In the genomic region with DNA sequence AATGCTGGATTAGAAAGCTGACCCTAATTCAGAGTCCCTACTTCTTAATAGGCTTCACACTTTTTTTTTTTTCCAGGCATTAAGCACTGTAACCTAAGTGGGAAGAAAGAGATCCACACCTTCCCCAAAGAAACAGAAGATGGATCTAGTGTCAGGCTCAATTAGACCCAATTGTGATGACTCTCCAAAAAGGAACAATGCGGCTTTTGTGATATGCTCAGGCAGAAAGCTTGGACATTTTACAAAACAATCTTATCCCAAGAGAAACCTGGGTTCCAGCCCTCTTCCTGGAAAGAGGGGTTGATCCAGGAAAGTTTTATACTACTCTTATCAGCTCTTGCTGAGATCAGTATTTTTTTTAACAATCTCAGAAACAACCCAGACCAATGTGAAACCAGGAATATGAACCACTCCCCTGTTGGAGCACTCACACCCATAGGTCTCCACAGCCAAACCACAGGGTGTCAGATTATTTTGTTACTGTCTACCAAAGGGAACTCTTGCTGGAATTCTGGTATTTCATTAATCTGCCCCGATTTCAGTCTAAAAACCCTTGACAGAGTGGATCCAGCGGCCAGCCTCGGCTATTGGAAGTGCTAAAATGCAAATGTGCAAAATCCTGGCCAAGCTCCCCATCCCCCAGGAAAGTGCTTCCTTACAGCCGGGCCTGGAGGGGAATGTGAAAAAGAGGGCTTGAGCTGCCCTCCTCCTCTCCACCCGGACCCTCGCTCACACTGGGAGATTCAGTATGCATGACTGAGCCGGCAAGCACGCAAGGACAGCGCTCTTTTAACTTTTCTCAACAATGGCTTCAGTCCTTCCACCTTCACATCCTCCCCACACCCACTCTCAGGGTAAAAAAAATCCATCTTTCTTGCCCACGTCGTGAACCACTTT, we compare ENCODE assay signal across 8 cellular contexts. TPM values are rescaled to one million over a fixed set of nuclear protein-coding genes. Genes with fewer than 3 reads are reported as not detected.
DNase-seq lines count a peak whose midpoint lies in the region; ATAC-seq, FAIRE-seq and TF ChIP-seq lines count a peak whose summit lies in the region.

No MANE protein-coding gene starts in this region.

- DNase-seq in Daoy (ENCODE audit: low read depth) (peak; percentile 42), T-helper 17 cell (no peak), fibroblast of villous mesenchyme (ENCODE audit: low read depth) (peak; percentile 77), nucleus accumbens (lab: John Stamatoyannopoulos, UW) (peak in 44 of 56 donors; percentile 10 to 79 (median 37)), NCI-H1436 treated with DMSO at 0.1 percent for 48 hours (lab: John Stamatoyannopoulos, UW) (no peak), GM19239 (ENCODE audit: insufficient read length, low spot score) (no peak)
- no peak for DNase-seq in activated CD4-positive, alpha-beta T cell treated with anti-CD3 and anti-CD28 coated beads for 1 hour
- DNase-seq in activated effector memory CD4-positive, alpha-beta T cell treated with Interleukin-2 at 50 U/mL for 16 hours, result no peak

- no peak for TF ChIP-seq CTCF in fibroblast of villous mesenchyme (IDR thresholded peaks at IDR 0.05; ENCODE audit: insufficient read depth, low read depth, low read length)

- H3K9me3 ChIP-seq in T-helper 17 cell (ENCODE audit: control insufficient read depth, low read length, poor library complexity, severe bottlenecking), result no peaks in the 10 kb centered on the region

- ATAC-seq in T-helper 17 cell, result no peak

- peak overlapping the region; percentile 93 for H3K27ac Mint-ChIP-seq in T-helper 17 cell

- peak overlapping the region; percentile 95 for H3K4me3 Mint-ChIP-seq in T-helper 17 cell

- H3K27me3 Mint-ChIP-seq in T-helper 17 cell, result no peaks in the 10 kb centered on the region

- H3K4me3 ChIP-seq in fibroblast of villous mesenchyme (ENCODE audit: low read depth, low read length), result peak overlapping the region; percentile 63

- FAIRE-seq in GM19239 (lab: Jason Lieb, UNC), result no peak

- no peaks in the 10 kb centered on the region for H3K36me3 Mint-ChIP-seq in T-helper 17 cell (ENCODE audit: low read depth)

- H3K4me1 Mint-ChIP-seq in T-helper 17 cell, result peaks cover 45% of the 10 kb centered on the region

RNA-seq across cellular contexts. Expression of a gene that starts 4.0 kb away (rescaled TPM):
- total RNA-seq in Daoy (2014; rRNA removed; shearing (Covaris generic)), result 12.6 and 15.4 TPM in 2 replicates
- total RNA-seq in T-helper 17 cell, result 10 to 100 TPM; 26.7 to 30.0 TPM
- total RNA-seq in fibroblast of villous mesenchyme, result 7.4 and 9.5 TPM in 2 replicates

RNA-seq across cellular contexts. Expression of a gene that starts 38.7 kb away (rescaled TPM):
- 58.7 and 72.9 TPM in 2 replicates for total RNA-seq in Daoy (2014; rRNA removed; shearing (Covaris generic))
- not detected for total RNA-seq in T-helper 17 cell
- total RNA-seq in fibroblast of villous mesenchyme, result 78.2 and 98.2 TPM in 2 replicates

Comparison
In these comparisons a context has a peak if more than half of its experiments do, and no peak if none do; other contexts are left out.
1. DNase-seq: peak in Daoy (single experiment), fibroblast of villous mesenchyme (single experiment) and nucleus accumbens (44 of 56); none in T-helper 17 cell (0 of 3), NCI-H1436 treated with DMSO at 0.1 percent for 48 hours (single experiment), GM19239 (single experiment), activated CD4-positive, alpha-beta T cell treated with anti-CD3 and anti-CD28 coated beads for 1 hour (single experiment) and activated effector memory CD4-positive, alpha-beta T cell treated with Interleukin-2 at 50 U/mL for 16 hours (single experiment).
2. RNA of a gene that starts 38.7 kb away (total RNA-seq): 78.2 to 98.2 TPM in fibroblast of villous mesenchyme and 58.7 to 72.9 TPM in Daoy; not detected in T-helper 17 cell; every median in the first group is over 10 times any median in the second.